In the genomic region with DNA sequence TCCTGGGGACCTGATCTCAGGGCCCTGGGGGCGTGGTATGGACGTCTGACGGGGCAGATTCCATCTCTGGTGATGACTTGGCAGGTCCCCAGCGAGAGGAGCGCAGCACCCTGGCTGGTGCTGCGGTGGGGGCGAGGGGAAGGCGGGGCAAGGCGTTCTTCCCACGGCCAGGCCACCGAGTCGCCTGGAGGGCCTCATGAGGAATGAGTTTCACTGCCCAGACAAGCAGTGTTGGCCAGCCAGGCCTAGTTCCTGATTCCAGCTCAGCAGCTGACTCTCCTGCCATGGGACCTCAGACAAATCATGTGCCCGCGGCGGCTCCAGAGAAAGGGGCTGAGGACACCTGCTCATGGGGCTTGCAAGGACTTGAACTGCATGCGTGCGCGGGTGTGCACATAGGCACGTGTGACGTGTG, we compare ENCODE assay signal across 7 cellular contexts. TPM values are rescaled to one million over a fixed set of nuclear protein-coding genes. Genes with fewer than 3 reads are reported as not detected.
DNase-seq lines count a peak whose midpoint lies in the region; ATAC-seq and TF ChIP-seq lines count a peak whose summit lies in the region.
"Not testable (repeated sequence)": the region's sequence is repeated elsewhere in the genome, so short reads cannot be mapped to it uniquely, and the experiment has no call there.

No MANE protein-coding gene starts in this region.

- not testable (repeated sequence) for H3K4me1 ChIP-seq in psoas muscle

- ATAC-seq in GM19023 (IDR thresholded peaks at IDR 0.05; ENCODE audit: unreplicated experiment): peak; percentile 29
- peak; percentile 25 for ATAC-seq in GM21619 (IDR thresholded peaks at IDR 0.05; ENCODE audit: unreplicated experiment)
- ATAC-seq in HG02884 (IDR thresholded peaks at IDR 0.05; ENCODE audit: unreplicated experiment): peak; percentile 12
- peak; percentile 22 for ATAC-seq in HG03342 (IDR thresholded peaks at IDR 0.05; ENCODE audit: unreplicated experiment)
- ATAC-seq in activated CD4-positive, CD25-positive, alpha-beta regulatory T cell treated with anti-CD3 and anti-CD28 coated beads, Interleukin-2, amount 50 U/mL, for 24 hours: peak; percentile 12 to 15
- ATAC-seq in left cardiac atrium: peak; percentile 80
- peak; percentile 68 to 90 (median 81) for ATAC-seq in psoas muscle

- not testable (repeated sequence) for H3K36me3 ChIP-seq in psoas muscle (ENCODE audit: insufficient read depth in 1 of 2, low read depth in 1 of 2)

- not testable (repeated sequence) for H3K4me3 ChIP-seq in psoas muscle

- intact Hi-C loops in left cardiac atrium (cut with DNase I); psoas muscle (cut with DNase I): not testable (repeated sequence)

- H3K27me3 ChIP-seq in psoas muscle (ENCODE audit: insufficient read depth in 3 of 3, low read length in 2 of 3): not testable (repeated sequence)

- not testable (repeated sequence) for DNase-seq in left cardiac atrium, psoas muscle

- WGBS in psoas muscle, 3 donors: no CpG with 5 or more reads among the region's 20 CpGs

- not testable (repeated sequence) for H3K9me3 ChIP-seq in psoas muscle

- not testable (repeated sequence) for TF ChIP-seq CTCF in psoas muscle (IDR thresholded peaks at IDR 0.05)

- not testable (repeated sequence) for H3K27ac ChIP-seq in psoas muscle

RNA-seq across cellular contexts. Expression of gene GATD3, which starts 21.3 kb away (rescaled TPM):
- total RNA-seq in left cardiac atrium: 10 to 100 TPM in 1 of 2 donors, 1 to 10 TPM in 1; 8.9 to 75.9 TPM
- total RNA-seq in psoas muscle: 10 to 100 TPM in 2 of 4 donors, 1 to 10 TPM in 2; 6.7 to 13.8 (median 10.6) TPM
- polyA plus RNA-seq in psoas muscle: 100 to 1,000 TPM in 1 of 3 donors, 10 to 100 TPM in 1, 1 to 10 TPM in 1; 8.6 to 188 (median 10.7) TPM

RNA-seq across cellular contexts. Expression of gene PWP2, which starts 47.6 kb away (rescaled TPM):
- 1 to 10 TPM; 1.2 to 7.0 TPM for total RNA-seq in left cardiac atrium
- 1 to 10 TPM in 3 of 4 donors, under 1 TPM in 1; 0.56 to 3.2 (median 2.8) TPM for total RNA-seq in psoas muscle
- 1 to 10 TPM; 2.2 to 8.8 (median 3.0) TPM for polyA plus RNA-seq in psoas muscle

Comparison
In these comparisons a context has a peak if more than half of its experiments do, and no peak if none do; other contexts are left out.
1. ATAC-seq: peak in every context shown above with its lines; median percentile 81 in psoas muscle; 80 in left cardiac atrium; 29 in GM19023; 25 in GM21619; 22 in HG03342; 14 in activated CD4-positive, CD25-positive, alpha-beta regulatory T cell treated with anti-CD3 and anti-CD28 coated beads, Interleukin-2, amount 50 U/mL, for 24 hours; 12 in HG02884.